Comparison of ENCODE assay signal across 1 cellular context in genomic region chr3:123586131-123586530, GRCh38.
TF ChIP-seq lines count a peak whose summit lies in the region.

No MANE protein-coding gene starts in this region.

TF ChIP-seq in HEK293, 187 proteins besides CTCF, POLR2A, EP300 and RAD21 (continued from another document):
- no peak for TF ChIP-seq HIC1 (tag by site-specific recombination; IDR thresholded peaks at IDR 0.05)
- TF ChIP-seq ZNF391 (tag by site-specific recombination; IDR thresholded peaks at IDR 0.05; ENCODE audit: borderline replicate concordance, low read depth), result no peak
- TF ChIP-seq YY1 (tag by site-specific recombination; IDR thresholded peaks at IDR 0.05), result no peak
- TF ChIP-seq ZNF266 (tag by site-specific recombination; IDR thresholded peaks at IDR 0.05; ENCODE audit: low read depth), result no peak
- no peak for TF ChIP-seq ZNF211 (tag by site-specific recombination; IDR thresholded peaks at IDR 0.05; ENCODE audit: low read depth)
- TF ChIP-seq PRDM4 (tag by site-specific recombination; IDR thresholded peaks at IDR 0.05), result no peak
- TF ChIP-seq MEIS1 (CRISPR knock-in tag; IDR thresholded peaks at IDR 0.05; ENCODE audit: borderline replicate concordance), result no peak
- TF ChIP-seq ZFP41 (tag by site-specific recombination; IDR thresholded peaks at IDR 0.05; ENCODE audit: borderline replicate concordance), result no peak
- no peak for TF ChIP-seq ZNF830 (tag by site-specific recombination; IDR thresholded peaks at IDR 0.05; ENCODE audit: low read depth)
- no peak for TF ChIP-seq ZNF366 (tag by site-specific recombination; conservative IDR thresholded peaks at IDR 0.05)
- 0 out of 2 replicates have a peak, but pooled peaks have one; percentile 15 for TF ChIP-seq ZSCAN30 (tag by site-specific recombination; IDR thresholded peaks at IDR 0.05)
- TF ChIP-seq ZNF341 (tag by site-specific recombination; IDR thresholded peaks at IDR 0.05; ENCODE audit: low read depth), result peak; percentile 89
- no peak for TF ChIP-seq ZNF449 (tag by site-specific recombination; IDR thresholded peaks at IDR 0.05)
